In genomic region chr19:10432736-10433130, GRCh38 we compare ENCODE assay signal across 10 cellular contexts. TPM values are rescaled to one million over a fixed set of nuclear protein-coding genes. Genes with fewer than 3 reads are reported as not detected.
DNase-seq lines count a peak whose midpoint lies in the region; ATAC-seq and TF ChIP-seq lines count a peak whose summit lies in the region.
"Had no signal": no experiment of that assay in that cellular context is flagged by ENCODE, and none has a peak within 500 bp of the region (broad histone marks: within the 10 kb centered on the region; RNA-seq: fewer than 3 reads in every experiment).

No MANE protein-coding gene starts in this region.

- H3K4me2 ChIP-seq in fibroblast of lung (ENCODE audit: extremely low read depth, insufficient read depth, low read length), result peak overlapping the region; percentile 68

- H4K20me1 ChIP-seq in fibroblast of lung (ENCODE audit: control insufficient read depth, extremely low read depth, insufficient read depth, low read length), result no peaks in the 10 kb centered on the region

- H3K4me3 ChIP-seq in GM12865 (ENCODE audit: low read depth, low read length) (peak overlapping the region; percentile 68), SJSA1 (peak overlapping the region; percentile 44; the same call in 1 of the 2 replicates), fibroblast of lung (replicated peaks in 1 of 4; ENCODE audit: control extremely low read depth in 1 of 4, insufficient read depth in 1 of 4, low read depth in 3 of 4, low read length in 4 of 4) (peak overlapping the region in 1 of 4 experiments; percentile 66), skeletal muscle cell (ENCODE audit: low read depth, low read length) (peak overlapping the region; percentile 58)

- H3K36me3 ChIP-seq in SJSA1, result peaks cover 59% of the 10 kb centered on the region
- peaks cover 3% of the 10 kb centered on the region for H3K36me3 ChIP-seq in fibroblast of lung (ENCODE audit: control insufficient read depth, insufficient read depth, low read length)

- no peak for ATAC-seq in HG02623 (IDR thresholded peaks at IDR 0.05; ENCODE audit: unreplicated experiment)
- no peak for ATAC-seq in foreskin keratinocyte

- no peak for TF ChIP-seq CTCF in GM12865 (IDR thresholded peaks at IDR 0.05; ENCODE audit: insufficient read depth, low read depth, low read length, missing control alignments)
- TF ChIP-seq CTCF in fibroblast of lung (conservative IDR thresholded peaks at IDR 0.05 in 1 of 2, IDR thresholded peaks at IDR 0.05 in 1 of 2; ENCODE audit: low read depth in 1 of 2, low read length in 2 of 2), result no peak
- TF ChIP-seq CTCF in foreskin keratinocyte (conservative IDR thresholded peaks at IDR 0.05), result no peak

- DNase-seq in GM12865 (ENCODE audit: low read depth), result no peak
- DNase-seq in SJSA1 (ENCODE audit: low read depth in 1 of 2, low spot score in 2 of 2), result no peak
- no peak for DNase-seq in fibroblast of lung (ENCODE audit: low read depth in 2 of 2)
- no peak for DNase-seq in skeletal muscle cell (ENCODE audit: low read depth)
- no peak for DNase-seq in effector CD8-positive, alpha-beta T cell (lab: John Stamatoyannopoulos, UW)
- DNase-seq in foreskin keratinocyte, result no peak
- DNase-seq in NCI-H2029 (lab: John Stamatoyannopoulos, UW), result no peak
- DNase-seq: SHP77 treated with DMSO at 0.1 percent for 48 hours; stimulated activated CD4-positive, alpha-beta T cell treated with anti-CD3 and anti-CD28 coated beads, Interleukin-2, amount 100 ng/mL, for 48 hours had no signal

- H3K9me3 ChIP-seq in SJSA1 (replicated peaks) (no peaks in the 10 kb centered on the region), fibroblast of lung (ENCODE audit: control insufficient read depth, insufficient read depth, low read depth, low read length) (no peaks in the 10 kb centered on the region)

- H3K9ac ChIP-seq in fibroblast of lung (ENCODE audit: insufficient read depth, low read length), result peak overlapping the region; percentile 16

- no peaks in the 10 kb centered on the region for H3K79me2 ChIP-seq in fibroblast of lung (ENCODE audit: control insufficient read depth, insufficient read depth, low read length)

- no peaks in the 10 kb centered on the region for H3K27me3 ChIP-seq in SJSA1 (replicated peaks)
- H3K27me3 ChIP-seq in fibroblast of lung (ENCODE audit: control insufficient read depth, insufficient read depth, low read length), result peaks cover 4% of the 10 kb centered on the region
- H3K27me3 ChIP-seq in foreskin keratinocyte, result peaks cover 53% of the 10 kb centered on the region

- H3K4me1 ChIP-seq in SJSA1 (replicated peaks) (peaks cover 43% of the 10 kb centered on the region), fibroblast of lung (ENCODE audit: control insufficient read depth, extremely low read depth, insufficient read depth, low read length) (peaks cover 13% of the 10 kb centered on the region), foreskin keratinocyte (no peaks in the 10 kb centered on the region)

- H3K27ac ChIP-seq in SJSA1 (peak overlapping the region; percentile 48; the same call in 1 of the 2 replicates), fibroblast of lung (ENCODE audit: insufficient read depth, low read length) (no peak overlapping the region), foreskin keratinocyte (no peak overlapping the region)

- H2AFZ ChIP-seq in fibroblast of lung (ENCODE audit: low read length), result no peak overlapping the region

RNA-seq across cellular contexts. Expression of gene PDE4A, which starts 12.4 kb away (rescaled TPM):
- total RNA-seq in SJSA1 (2014; rRNA removed; shearing (Covaris generic)), result 6.9 and 11.5 TPM in 2 replicates
- 3.1 and 4.1 TPM in 2 replicates for total RNA-seq in fibroblast of lung
- 3.6 and 4.9 TPM in 2 replicates for polyA plus RNA-seq in fibroblast of lung
- polyA plus RNA-seq in fibroblast of lung (2012), result 9.5 TPM in 2 replicates
- polyA minus RNA-seq in fibroblast of lung (ENCODE audit: low replicate concordance), result 30.4 and 42.3 TPM in 2 replicates
- 0.28 and 0.58 TPM in 2 replicates for total RNA-seq in foreskin keratinocyte
- 0.31 and 0.47 TPM in 2 replicates for polyA plus RNA-seq in foreskin keratinocyte

RNA-seq across cellular contexts. Expression of gene CDC37, which starts 29.4 kb away (rescaled TPM):
- total RNA-seq in SJSA1 (2014; rRNA removed; shearing (Covaris generic)), result 284 and 367 TPM in 2 replicates
- 108 and 129 TPM in 2 replicates for total RNA-seq in fibroblast of lung
- 266 and 342 TPM in 2 replicates for polyA plus RNA-seq in fibroblast of lung
- polyA plus RNA-seq in fibroblast of lung (2012), result 177 and 255 TPM in 2 replicates
- 139 and 172 TPM in 2 replicates for polyA minus RNA-seq in fibroblast of lung (ENCODE audit: low replicate concordance)
- total RNA-seq in foreskin keratinocyte, result 231 and 249 TPM in 2 replicates
- 286 and 295 TPM in 2 replicates for polyA plus RNA-seq in foreskin keratinocyte

RNA-seq across cellular contexts. Expression of gene TYK2, which starts 52.4 kb away (rescaled TPM):
- 62.3 and 72.4 TPM in 2 replicates for total RNA-seq in SJSA1 (2014; rRNA removed; shearing (Covaris generic))
- total RNA-seq in fibroblast of lung, result 72.4 and 95.5 TPM in 2 replicates
- 17.4 and 24.0 TPM in 2 replicates for polyA plus RNA-seq in fibroblast of lung
- 44.5 and 59.0 TPM in 2 replicates for polyA plus RNA-seq in fibroblast of lung (2012)
- polyA minus RNA-seq in fibroblast of lung (ENCODE audit: low replicate concordance), result 111 and 241 TPM in 2 replicates
- total RNA-seq in foreskin keratinocyte, result 94.7 and 97.5 TPM in 2 replicates
- polyA plus RNA-seq in foreskin keratinocyte, result 97.5 and 102 TPM in 2 replicates
